In the genomic region with DNA sequence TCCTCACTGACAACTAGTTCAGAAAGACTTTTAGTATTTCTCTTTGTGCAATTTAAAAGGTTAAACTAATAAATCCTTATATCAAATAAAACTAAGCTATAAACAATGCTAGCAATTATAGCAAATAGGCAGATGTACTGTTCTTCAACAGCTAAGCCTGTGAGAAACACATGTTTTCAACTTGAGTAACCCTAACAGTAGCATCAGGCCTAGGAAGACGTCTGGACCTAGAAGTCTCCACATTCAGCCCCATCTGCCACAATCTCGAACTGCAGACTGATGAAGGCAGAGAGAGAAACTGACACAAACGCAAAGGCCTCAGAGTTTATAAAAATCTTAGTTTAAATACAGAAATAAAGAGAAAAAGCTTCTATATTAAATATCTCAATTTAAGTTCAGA, we compare ENCODE assay signal across 10 cellular contexts. TPM values are rescaled to one million over a fixed set of nuclear protein-coding genes. Genes with fewer than 3 reads are reported as not detected.
A peak's percentile ranks its signal among the peaks of the same experiment; 100 is the strongest.
DNase-seq lines count a peak whose midpoint lies in the region; ATAC-seq and TF ChIP-seq lines count a peak whose summit lies in the region.
"Had no signal": no experiment of that assay in that cellular context is flagged by ENCODE, and none has a peak within 500 bp of the region (broad histone marks: within the 10 kb centered on the region; RNA-seq: fewer than 3 reads in every experiment).

No MANE protein-coding gene starts in this region.

- no peak overlapping the region for H3K27ac ChIP-seq in colonic mucosa
- H3K27ac ChIP-seq in caudate nucleus (ENCODE audit: low read depth, low read length): no peak overlapping the region

- no peaks in the 10 kb centered on the region for H3K9me3 Mint-ChIP-seq in stimulated activated naive CD8-positive, alpha-beta T cell treated with anti-CD3 and anti-CD28 coated beads, Interleukin-15, Interleukin-2, amounts not matched to agents 100 ng/mL and 50 ng/mL, for 24 hours
- H3K9me3 Mint-ChIP-seq in activated T-helper 2 cell treated with anti-CD3 and anti-CD28 coated beads, Interferon-gamma antibody, Interleukin-2, Interleukin-4, amounts not matched to agents 10 μg/mL and 5 μg/mL and 100 μg/mL, durations not matched to agents 14 hours and 24 hours and 36 hours: no peaks in the 10 kb centered on the region

- no peak for DNase-seq in stimulated activated naive CD8-positive, alpha-beta T cell treated with anti-CD3 and anti-CD28 coated beads, Interleukin-15, Interleukin-2, amounts not matched to agents 100 U/mL and 50 U/mL, for 24 hours
- DNase-seq in activated T-helper 2 cell treated with anti-CD3 and anti-CD28 coated beads, Interferon-gamma antibody, Interleukin-2, Interleukin-4, amounts not matched to agents 10 μg/mL and 5 μg/mL and 100 μg/mL, durations not matched to agents 14 hours and 24 hours and 36 hours (ENCODE audit: low spot score): no peak
- DNase-seq in medulla oblongata (ENCODE audit: extremely low spot score): peak; percentile 40
- DNase-seq in cerebellum (ENCODE audit: low spot score): no peak
- no peak for DNase-seq in colonic mucosa
- DNase-seq in caudate nucleus (lab: John Stamatoyannopoulos, UW): no peak
- DNase-seq: NCI-H1694 had no signal

- no peak for ATAC-seq in stimulated activated naive CD8-positive, alpha-beta T cell treated with anti-CD3 and anti-CD28 coated beads, Interleukin-15, Interleukin-2, amounts not matched to agents 100 U/mL and 50 U/mL, for 24 hours
- no peak for ATAC-seq in GM21390 (IDR thresholded peaks at IDR 0.05; ENCODE audit: unreplicated experiment)

- no peaks in the 10 kb centered on the region for H3K27me3 ChIP-seq in colonic mucosa

- H3K4me3 ChIP-seq in colonic mucosa: no peak overlapping the region

- H3K27ac Mint-ChIP-seq in stimulated activated naive CD8-positive, alpha-beta T cell treated with anti-CD3 and anti-CD28 coated beads, Interleukin-15, Interleukin-2, amounts not matched to agents 100 ng/mL and 50 ng/mL, for 24 hours: peak overlapping the region; percentile 56
- peak overlapping the region; percentile 70 for H3K27ac Mint-ChIP-seq in activated T-helper 2 cell treated with anti-CD3 and anti-CD28 coated beads, Interferon-gamma antibody, Interleukin-2, Interleukin-4, amounts not matched to agents 10 μg/mL and 5 μg/mL and 100 μg/mL, durations not matched to agents 14 hours and 24 hours and 36 hours

- peaks cover 40% of the 10 kb centered on the region for H3K36me3 Mint-ChIP-seq in stimulated activated naive CD8-positive, alpha-beta T cell treated with anti-CD3 and anti-CD28 coated beads, Interleukin-15, Interleukin-2, amounts not matched to agents 100 ng/mL and 50 ng/mL, for 24 hours (ENCODE audit: low read depth)
- H3K36me3 Mint-ChIP-seq in activated T-helper 2 cell treated with anti-CD3 and anti-CD28 coated beads, Interferon-gamma antibody, Interleukin-2, Interleukin-4, amounts not matched to agents 10 μg/mL and 5 μg/mL and 100 μg/mL, durations not matched to agents 14 hours and 24 hours and 36 hours (ENCODE audit: low read depth): peaks cover 37% of the 10 kb centered on the region

- no peaks in the 10 kb centered on the region for H3K9me3 ChIP-seq in colonic mucosa

- no peaks in the 10 kb centered on the region for H3K27me3 Mint-ChIP-seq in stimulated activated naive CD8-positive, alpha-beta T cell treated with anti-CD3 and anti-CD28 coated beads, Interleukin-15, Interleukin-2, amounts not matched to agents 100 ng/mL and 50 ng/mL, for 24 hours
- H3K27me3 Mint-ChIP-seq in activated T-helper 2 cell treated with anti-CD3 and anti-CD28 coated beads, Interferon-gamma antibody, Interleukin-2, Interleukin-4, amounts not matched to agents 10 μg/mL and 5 μg/mL and 100 μg/mL, durations not matched to agents 14 hours and 24 hours and 36 hours (ENCODE audit: low read depth): no peaks in the 10 kb centered on the region

- TF ChIP-seq CTCF in colonic mucosa (IDR thresholded peaks at IDR 0.05): no peak

- H3K4me1 ChIP-seq in colonic mucosa: peaks cover 6% of the 10 kb centered on the region

- peaks cover 61% of the 10 kb centered on the region for H3K4me1 Mint-ChIP-seq in stimulated activated naive CD8-positive, alpha-beta T cell treated with anti-CD3 and anti-CD28 coated beads, Interleukin-15, Interleukin-2, amounts not matched to agents 100 ng/mL and 50 ng/mL, for 24 hours (ENCODE audit: low read depth)
- H3K4me1 Mint-ChIP-seq in activated T-helper 2 cell treated with anti-CD3 and anti-CD28 coated beads, Interferon-gamma antibody, Interleukin-2, Interleukin-4, amounts not matched to agents 10 μg/mL and 5 μg/mL and 100 μg/mL, durations not matched to agents 14 hours and 24 hours and 36 hours (ENCODE audit: low read depth): peaks cover 45% of the 10 kb centered on the region

- H3K9ac ChIP-seq in colonic mucosa (ENCODE audit: low read depth in 2 of 2, low read length in 2 of 2): peak overlapping the region in 1 of 2 donors; percentile 36

- intact Hi-C loops in activated T-helper 2 cell treated with anti-CD3 and anti-CD28 coated beads, Interferon-gamma antibody, Interleukin-2, Interleukin-4, amounts not matched to agents 10 μg/mL and 5 μg/mL and 100 μg/mL, durations not matched to agents 14 hours and 24 hours and 36 hours (cut with micrococcal nuclease): no loop called here
- intact Hi-C loops in colonic mucosa (cut with DNase I): no loop called here

- peak overlapping the region; percentile 99 for H3K4me3 Mint-ChIP-seq in stimulated activated naive CD8-positive, alpha-beta T cell treated with anti-CD3 and anti-CD28 coated beads, Interleukin-15, Interleukin-2, amounts not matched to agents 100 ng/mL and 50 ng/mL, for 24 hours
- H3K4me3 Mint-ChIP-seq in activated T-helper 2 cell treated with anti-CD3 and anti-CD28 coated beads, Interferon-gamma antibody, Interleukin-2, Interleukin-4, amounts not matched to agents 10 μg/mL and 5 μg/mL and 100 μg/mL, durations not matched to agents 14 hours and 24 hours and 36 hours (ENCODE audit: low read depth): peak overlapping the region; percentile 47

- no peaks in the 10 kb centered on the region for H3K36me3 ChIP-seq in colonic mucosa

RNA-seq across cellular contexts. Expression of gene ST13, which starts 2.5 kb away (rescaled TPM):
- total RNA-seq in activated T-helper 2 cell treated with anti-CD3 and anti-CD28 coated beads, Interferon-gamma antibody, Interleukin-2, Interleukin-4, amounts not matched to agents 10 μg/mL and 5 μg/mL and 100 μg/mL, durations not matched to agents 14 hours and 24 hours and 36 hours: 194 and 201 TPM in 2 replicates
- total RNA-seq in cerebellum (111 TPM), colonic mucosa (100 to 1,000 TPM; 193 to 238 TPM)

RNA-seq across cellular contexts. Expression of gene XPNPEP3, which starts 3.0 kb away (rescaled TPM):
- 17.5 and 17.9 TPM in 2 replicates for total RNA-seq in activated T-helper 2 cell treated with anti-CD3 and anti-CD28 coated beads, Interferon-gamma antibody, Interleukin-2, Interleukin-4, amounts not matched to agents 10 μg/mL and 5 μg/mL and 100 μg/mL, durations not matched to agents 14 hours and 24 hours and 36 hours
- total RNA-seq in cerebellum (10.5 TPM), colonic mucosa (10 to 100 TPM; 12.8 to 22.0 TPM)

RNA-seq across cellular contexts. Expression of gene DNAJB7, which starts 8.0 kb away (rescaled TPM):
- not detected in 2 replicates for total RNA-seq in activated T-helper 2 cell treated with anti-CD3 and anti-CD28 coated beads, Interferon-gamma antibody, Interleukin-2, Interleukin-4, amounts not matched to agents 10 μg/mL and 5 μg/mL and 100 μg/mL, durations not matched to agents 14 hours and 24 hours and 36 hours
- not detected for total RNA-seq in cerebellum
- total RNA-seq in colonic mucosa: under 1 TPM; 0.12 to 0.16 TPM
- total RNA-seq: activated CD8-positive, alpha-beta memory T cell treated with anti-CD3 and anti-CD28 coated beads for 36 hours had no signal

RNA-seq across cellular contexts. Expression of gene SLC25A17, which starts 34.8 kb away (rescaled TPM):
- 27.3 and 33.0 TPM in 2 replicates for total RNA-seq in activated T-helper 2 cell treated with anti-CD3 and anti-CD28 coated beads, Interferon-gamma antibody, Interleukin-2, Interleukin-4, amounts not matched to agents 10 μg/mL and 5 μg/mL and 100 μg/mL, durations not matched to agents 14 hours and 24 hours and 36 hours
- 18.0 TPM for total RNA-seq in cerebellum
- 10 to 100 TPM in 1 of 2 donors, 1 to 10 TPM in 1; 9.2 to 14.9 TPM for total RNA-seq in colonic mucosa
